1 cellular context compared by ENCODE assay signal in the genomic region with DNA sequence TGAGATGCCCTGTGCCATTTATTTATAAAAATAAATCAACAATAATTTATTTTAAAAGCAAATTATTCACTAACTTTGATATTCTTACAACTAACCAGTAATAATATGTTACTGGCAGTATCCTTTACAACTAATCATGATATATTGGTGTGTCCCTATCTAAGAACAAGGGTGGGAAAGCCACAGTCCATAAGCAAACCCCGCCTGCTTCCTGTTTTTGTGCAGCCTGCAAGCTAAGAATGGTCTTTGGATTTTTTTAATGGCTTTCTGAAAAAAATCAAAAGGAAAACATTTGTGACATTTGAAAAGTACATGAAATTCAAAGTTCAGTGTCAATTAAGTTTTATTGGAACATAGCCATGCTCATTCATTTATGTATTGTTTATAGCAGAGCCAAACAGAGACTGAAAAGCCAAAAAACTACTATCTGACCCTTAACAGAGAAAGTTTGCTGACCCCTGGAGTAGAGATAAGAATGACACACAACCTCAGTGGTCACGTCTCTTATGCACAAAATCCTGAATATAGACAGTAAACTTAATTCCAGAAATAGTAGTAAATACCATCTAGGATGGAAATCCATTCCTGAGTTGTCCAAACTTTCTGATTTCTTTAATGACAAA.
TF ChIP-seq lines count a peak whose summit lies in the region.

No MANE protein-coding gene starts in this region.

TF ChIP-seq in HepG2, 621 proteins besides CTCF, POLR2A, EP300 and RAD21 (continues in another document):
- no peak for TF ChIP-seq HMGA1 (CRISPR knock-in tag; conservative IDR thresholded peaks at IDR 0.05)
- TF ChIP-seq ZNF136 (CRISPR knock-in tag; IDR thresholded peaks at IDR 0.05; ENCODE audit: low read depth), result no peak
- TF ChIP-seq SP5 (CRISPR knock-in tag; IDR thresholded peaks at IDR 0.05; ENCODE audit: borderline replicate concordance, low read depth), result 0 out of 2 replicates have a peak, but pooled peaks have one; percentile 12
- TF ChIP-seq KLF9 (CRISPR knock-in tag; IDR thresholded peaks at IDR 0.05; ENCODE audit: low read depth), result no peak
- TF ChIP-seq KAT8 (CRISPR knock-in tag; IDR thresholded peaks at IDR 0.05), result peak; percentile 20
- TF ChIP-seq, protein P1, sequence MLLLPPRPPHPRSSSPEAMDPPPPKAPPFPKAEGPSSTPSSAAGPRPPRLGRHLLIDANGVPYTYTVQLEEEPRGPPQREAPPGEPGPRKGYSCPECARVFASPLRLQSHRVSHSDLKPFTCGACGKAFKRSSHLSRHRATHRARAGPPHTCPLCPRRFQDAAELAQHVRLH (CRISPR knock-in tag; IDR thresholded peaks at IDR 0.05; ENCODE audit: borderline replicate concordance, low read depth), result no peak
- TF ChIP-seq SP1 (IDR thresholded peaks at IDR 0.05), result no peak
- no peak for TF ChIP-seq SP1 (CRISPR knock-in tag; IDR thresholded peaks at IDR 0.05)
- TF ChIP-seq, protein P2, sequence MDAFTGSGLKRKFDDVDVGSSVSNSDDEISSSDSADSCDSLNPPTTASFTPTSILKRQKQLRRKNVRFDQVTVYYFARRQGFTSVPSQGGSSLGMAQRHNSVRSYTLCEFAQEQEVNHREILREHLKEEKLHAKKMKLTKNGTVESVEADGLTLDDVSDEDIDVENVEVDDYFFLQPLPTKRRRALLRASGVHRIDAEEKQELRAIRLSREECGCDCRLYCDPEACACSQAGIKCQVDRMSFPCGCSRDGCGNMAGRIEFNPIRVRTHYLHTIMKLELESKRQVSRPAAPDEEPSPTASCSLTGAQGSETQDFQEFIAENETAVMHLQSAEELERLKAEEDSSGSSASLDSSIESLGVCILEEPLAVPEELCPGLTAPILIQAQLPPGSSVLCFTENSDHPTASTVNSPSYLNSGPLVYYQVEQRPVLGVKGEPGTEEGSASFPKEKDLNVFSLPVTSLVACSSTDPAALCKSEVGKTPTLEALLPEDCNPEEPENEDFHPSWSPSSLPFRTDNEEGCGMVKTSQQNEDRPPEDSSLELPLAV (CRISPR knock-in tag; conservative IDR thresholded peaks at IDR 0.05; ENCODE audit: low read depth), result no peak
- 0 out of 2 replicates have a peak, but pooled peaks have one; percentile 23 for TF ChIP-seq NR2F2 (IDR thresholded peaks at IDR 0.05; ENCODE audit: borderline replicate concordance, low read depth)
- TF ChIP-seq JARID2 (CRISPR knock-in tag; IDR thresholded peaks at IDR 0.05; ENCODE audit: insufficient replicate concordance), result no peak
- TF ChIP-seq, protein P3, sequence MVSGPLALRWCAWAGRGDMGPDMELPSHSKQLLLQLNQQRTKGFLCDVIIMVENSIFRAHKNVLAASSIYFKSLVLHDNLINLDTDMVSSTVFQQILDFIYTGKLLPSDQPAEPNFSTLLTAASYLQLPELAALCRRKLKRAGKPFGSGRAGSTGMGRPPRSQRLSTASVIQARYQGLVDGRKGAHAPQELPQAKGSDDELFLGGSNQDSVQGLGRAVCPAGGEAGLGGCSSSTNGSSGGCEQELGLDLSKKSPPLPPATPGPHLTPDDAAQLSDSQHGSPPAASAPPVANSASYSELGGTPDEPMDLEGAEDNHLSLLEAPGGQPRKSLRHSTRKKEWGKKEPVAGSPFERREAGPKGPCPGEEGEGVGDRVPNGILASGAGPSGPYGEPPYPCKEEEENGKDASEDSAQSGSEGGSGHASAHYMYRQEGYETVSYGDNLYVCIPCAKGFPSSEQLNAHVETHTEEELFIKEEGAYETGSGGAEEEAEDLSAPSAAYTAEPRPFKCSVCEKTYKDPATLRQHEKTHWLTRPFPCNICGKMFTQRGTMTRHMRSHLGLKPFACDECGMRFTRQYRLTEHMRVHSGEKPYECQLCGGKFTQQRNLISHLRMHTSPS (CRISPR knock-in tag; IDR thresholded peaks at IDR 0.05; ENCODE audit: low read depth), result no peak
- TF ChIP-seq ZNF441 (CRISPR knock-in tag; IDR thresholded peaks at IDR 0.05; ENCODE audit: borderline replicate concordance), result no peak
- no peak for TF ChIP-seq GZF1 (CRISPR knock-in tag; IDR thresholded peaks at IDR 0.05)
- TF ChIP-seq SCMH1 (CRISPR knock-in tag; IDR thresholded peaks at IDR 0.05; ENCODE audit: borderline replicate concordance), result no peak
- TF ChIP-seq ZC3H13 (CRISPR knock-in tag; IDR thresholded peaks at IDR 0.05), result no peak
- TF ChIP-seq ZNF605 (CRISPR knock-in tag; IDR thresholded peaks at IDR 0.05), result no peak
- no peak for TF ChIP-seq GTF2F1 (IDR thresholded peaks at IDR 0.05; ENCODE audit: low read length)
- no peak for TF ChIP-seq ZNF496 (CRISPR knock-in tag; IDR thresholded peaks at IDR 0.05; ENCODE audit: insufficient replicate concordance)
- TF ChIP-seq RFX3 (CRISPR knock-in tag; IDR thresholded peaks at IDR 0.05), result no peak
- no peak for TF ChIP-seq SRSF4 (IDR thresholded peaks at IDR 0.05; ENCODE audit: low read depth, low read length, poor library complexity, severe bottlenecking)
- TF ChIP-seq ARHGAP35 (CRISPR knock-in tag; IDR thresholded peaks at IDR 0.05; ENCODE audit: borderline replicate concordance), result no peak
- TF ChIP-seq, protein P4, sequence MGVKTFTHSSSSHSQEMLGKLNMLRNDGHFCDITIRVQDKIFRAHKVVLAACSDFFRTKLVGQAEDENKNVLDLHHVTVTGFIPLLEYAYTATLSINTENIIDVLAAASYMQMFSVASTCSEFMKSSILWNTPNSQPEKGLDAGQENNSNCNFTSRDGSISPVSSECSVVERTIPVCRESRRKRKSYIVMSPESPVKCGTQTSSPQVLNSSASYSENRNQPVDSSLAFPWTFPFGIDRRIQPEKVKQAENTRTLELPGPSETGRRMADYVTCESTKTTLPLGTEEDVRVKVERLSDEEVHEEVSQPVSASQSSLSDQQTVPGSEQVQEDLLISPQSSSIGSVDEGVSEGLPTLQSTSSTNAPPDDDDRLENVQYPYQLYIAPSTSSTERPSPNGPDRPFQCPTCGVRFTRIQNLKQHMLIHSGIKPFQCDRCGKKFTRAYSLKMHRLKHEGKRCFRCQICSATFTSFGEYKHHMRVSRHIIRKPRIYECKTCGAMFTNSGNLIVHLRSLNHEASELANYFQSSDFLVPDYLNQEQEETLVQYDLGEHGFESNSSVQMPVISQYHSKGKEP (CRISPR knock-in tag; IDR thresholded peaks at IDR 0.05), result no peak
- peak; percentile 68 for TF ChIP-seq NR2F6 (IDR thresholded peaks at IDR 0.05)
- TF ChIP-seq NR2F6 (CRISPR knock-in tag; IDR thresholded peaks at IDR 0.05), result peak; percentile 56; the same call in 1 of the 2 replicates
- no peak for TF ChIP-seq KDM4B (CRISPR knock-in tag; IDR thresholded peaks at IDR 0.05)
- TF ChIP-seq DBP (CRISPR knock-in tag; IDR thresholded peaks at IDR 0.05; ENCODE audit: not compliant biosample characterization), result no peak
- TF ChIP-seq, protein P5, sequence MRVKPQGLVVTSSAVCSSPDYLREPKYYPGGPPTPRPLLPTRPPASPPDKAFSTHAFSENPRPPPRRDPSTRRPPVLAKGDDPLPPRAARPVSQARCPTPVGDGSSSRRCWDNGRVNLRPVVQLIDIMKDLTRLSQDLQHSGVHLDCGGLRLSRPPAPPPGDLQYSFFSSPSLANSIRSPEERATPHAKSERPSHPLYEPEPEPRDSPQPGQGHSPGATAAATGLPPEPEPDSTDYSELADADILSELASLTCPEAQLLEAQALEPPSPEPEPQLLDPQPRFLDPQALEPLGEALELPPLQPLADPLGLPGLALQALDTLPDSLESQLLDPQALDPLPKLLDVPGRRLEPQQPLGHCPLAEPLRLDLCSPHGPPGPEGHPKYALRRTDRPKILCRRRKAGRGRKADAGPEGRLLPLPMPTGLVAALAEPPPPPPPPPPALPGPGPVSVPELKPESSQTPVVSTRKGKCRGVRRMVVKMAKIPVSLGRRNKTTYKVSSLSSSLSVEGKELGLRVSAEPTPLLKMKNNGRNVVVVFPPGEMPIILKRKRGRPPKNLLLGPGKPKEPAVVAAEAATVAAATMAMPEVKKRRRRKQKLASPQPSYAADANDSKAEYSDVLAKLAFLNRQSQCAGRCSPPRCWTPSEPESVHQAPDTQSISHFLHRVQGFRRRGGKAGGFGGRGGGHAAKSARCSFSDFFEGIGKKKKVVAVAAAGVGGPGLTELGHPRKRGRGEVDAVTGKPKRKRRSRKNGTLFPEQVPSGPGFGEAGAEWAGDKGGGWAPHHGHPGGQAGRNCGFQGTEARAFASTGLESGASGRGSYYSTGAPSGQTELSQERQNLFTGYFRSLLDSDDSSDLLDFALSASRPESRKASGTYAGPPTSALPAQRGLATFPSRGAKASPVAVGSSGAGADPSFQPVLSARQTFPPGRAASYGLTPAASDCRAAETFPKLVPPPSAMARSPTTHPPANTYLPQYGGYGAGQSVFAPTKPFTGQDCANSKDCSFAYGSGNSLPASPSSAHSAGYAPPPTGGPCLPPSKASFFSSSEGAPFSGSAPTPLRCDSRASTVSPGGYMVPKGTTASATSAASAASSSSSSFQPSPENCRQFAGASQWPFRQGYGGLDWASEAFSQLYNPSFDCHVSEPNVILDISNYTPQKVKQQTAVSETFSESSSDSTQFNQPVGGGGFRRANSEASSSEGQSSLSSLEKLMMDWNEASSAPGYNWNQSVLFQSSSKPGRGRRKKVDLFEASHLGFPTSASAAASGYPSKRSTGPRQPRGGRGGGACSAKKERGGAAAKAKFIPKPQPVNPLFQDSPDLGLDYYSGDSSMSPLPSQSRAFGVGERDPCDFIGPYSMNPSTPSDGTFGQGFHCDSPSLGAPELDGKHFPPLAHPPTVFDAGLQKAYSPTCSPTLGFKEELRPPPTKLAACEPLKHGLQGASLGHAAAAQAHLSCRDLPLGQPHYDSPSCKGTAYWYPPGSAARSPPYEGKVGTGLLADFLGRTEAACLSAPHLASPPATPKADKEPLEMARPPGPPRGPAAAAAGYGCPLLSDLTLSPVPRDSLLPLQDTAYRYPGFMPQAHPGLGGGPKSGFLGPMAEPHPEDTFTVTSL (CRISPR knock-in tag; IDR thresholded peaks at IDR 0.05; ENCODE audit: borderline replicate concordance), result peak; percentile 26; the same call in 1 of the 2 replicates
- TF ChIP-seq ZNF891 (CRISPR knock-in tag; IDR thresholded peaks at IDR 0.05), result no peak
- no peak for TF ChIP-seq ZNF432 (CRISPR knock-in tag; IDR thresholded peaks at IDR 0.05; ENCODE audit: borderline replicate concordance)
- TF ChIP-seq, protein P6, sequence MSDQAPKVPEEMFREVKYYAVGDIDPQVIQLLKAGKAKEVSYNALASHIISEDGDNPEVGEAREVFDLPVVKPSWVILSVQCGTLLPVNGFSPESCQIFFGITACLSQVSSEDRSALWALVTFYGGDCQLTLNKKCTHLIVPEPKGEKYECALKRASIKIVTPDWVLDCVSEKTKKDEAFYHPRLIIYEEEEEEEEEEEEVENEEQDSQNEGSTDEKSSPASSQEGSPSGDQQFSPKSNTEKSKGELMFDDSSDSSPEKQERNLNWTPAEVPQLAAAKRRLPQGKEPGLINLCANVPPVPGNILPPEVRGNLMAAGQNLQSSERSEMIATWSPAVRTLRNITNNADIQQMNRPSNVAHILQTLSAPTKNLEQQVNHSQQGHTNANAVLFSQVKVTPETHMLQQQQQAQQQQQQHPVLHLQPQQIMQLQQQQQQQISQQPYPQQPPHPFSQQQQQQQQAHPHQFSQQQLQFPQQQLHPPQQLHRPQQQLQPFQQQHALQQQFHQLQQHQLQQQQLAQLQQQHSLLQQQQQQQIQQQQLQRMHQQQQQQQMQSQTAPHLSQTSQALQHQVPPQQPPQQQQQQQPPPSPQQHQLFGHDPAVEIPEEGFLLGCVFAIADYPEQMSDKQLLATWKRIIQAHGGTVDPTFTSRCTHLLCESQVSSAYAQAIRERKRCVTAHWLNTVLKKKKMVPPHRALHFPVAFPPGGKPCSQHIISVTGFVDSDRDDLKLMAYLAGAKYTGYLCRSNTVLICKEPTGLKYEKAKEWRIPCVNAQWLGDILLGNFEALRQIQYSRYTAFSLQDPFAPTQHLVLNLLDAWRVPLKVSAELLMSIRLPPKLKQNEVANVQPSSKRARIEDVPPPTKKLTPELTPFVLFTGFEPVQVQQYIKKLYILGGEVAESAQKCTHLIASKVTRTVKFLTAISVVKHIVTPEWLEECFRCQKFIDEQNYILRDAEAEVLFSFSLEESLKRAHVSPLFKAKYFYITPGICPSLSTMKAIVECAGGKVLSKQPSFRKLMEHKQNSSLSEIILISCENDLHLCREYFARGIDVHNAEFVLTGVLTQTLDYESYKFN (CRISPR knock-in tag; conservative IDR thresholded peaks at IDR 0.05), result peak; percentile 58
- TF ChIP-seq ONECUT2 (CRISPR knock-in tag; IDR thresholded peaks at IDR 0.05), result no peak
- no peak for TF ChIP-seq ZNF776 (CRISPR knock-in tag; IDR thresholded peaks at IDR 0.05)
- TF ChIP-seq TSC22D2 (CRISPR knock-in tag; IDR thresholded peaks at IDR 0.05; ENCODE audit: borderline replicate concordance), result no peak
- no peak for TF ChIP-seq ZKSCAN5 (CRISPR knock-in tag; IDR thresholded peaks at IDR 0.05)
- no peak for TF ChIP-seq HMG20A (CRISPR knock-in tag; IDR thresholded peaks at IDR 0.05; ENCODE audit: borderline replicate concordance)
- TF ChIP-seq ETS1 (CRISPR knock-in tag; IDR thresholded peaks at IDR 0.05), result no peak
- peak; percentile 49 for TF ChIP-seq STAG1 (CRISPR knock-in tag; IDR thresholded peaks at IDR 0.05)
- TF ChIP-seq NFYC (CRISPR knock-in tag; IDR thresholded peaks at IDR 0.05), result no peak
